10 cellular contexts compared by ENCODE assay signal in the genomic region with DNA sequence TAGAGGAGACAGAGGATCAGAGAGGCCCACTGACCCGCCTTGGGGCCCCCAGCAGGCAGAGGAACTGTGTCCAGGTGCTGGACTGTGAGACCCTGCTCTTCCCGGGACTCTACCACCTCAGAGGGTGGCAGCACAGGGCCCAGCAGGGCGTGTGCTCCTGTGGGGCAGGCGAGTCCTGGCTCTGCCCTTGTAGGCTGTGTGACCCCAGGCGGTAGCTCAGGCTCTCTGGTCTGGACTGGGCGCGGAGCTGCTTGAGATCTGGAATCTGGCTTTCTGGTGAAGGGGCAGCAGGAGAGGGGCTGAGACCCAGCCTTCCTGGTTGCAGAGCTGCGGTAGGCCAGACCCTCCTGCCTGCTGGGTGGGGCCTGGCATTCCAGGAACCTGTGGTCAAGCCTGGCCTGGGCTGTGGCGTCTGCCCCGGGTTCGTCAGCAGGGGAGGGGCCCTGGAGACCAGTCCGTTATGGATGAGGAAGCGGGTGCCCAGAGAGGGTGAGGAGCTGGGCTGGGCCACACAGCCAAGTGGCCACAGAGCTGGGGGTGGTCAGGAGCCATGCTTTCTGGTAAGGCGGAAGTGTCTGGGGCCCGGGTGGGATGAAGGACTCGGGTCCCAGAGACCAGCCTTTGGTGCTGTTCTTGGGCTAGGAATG. TPM values are rescaled to one million over a fixed set of nuclear protein-coding genes. Genes with fewer than 3 reads are reported as not detected.
DNase-seq lines count a peak whose midpoint lies in the region; ATAC-seq and TF ChIP-seq lines count a peak whose summit lies in the region.
"Had no signal": no experiment of that assay in that cellular context is flagged by ENCODE, and none has a peak within 500 bp of the region (broad histone marks: within the 10 kb centered on the region; RNA-seq: fewer than 3 reads in every experiment).

No MANE protein-coding gene starts in this region.

- no peak overlapping the region for H3K4me3 ChIP-seq in sigmoid colon

- no peaks in the 10 kb centered on the region for H3K36me3 Mint-ChIP-seq in mesothelial cell of epicardium
- H3K36me3 Mint-ChIP-seq in stimulated activated naive B cell treated with anti-CD40 and anti-IgM and Interleukin-4, amounts not matched to agents 10 μg/mL and 1 μg/mL and 100 μg/mL, for 72 hours = no peaks in the 10 kb centered on the region
- H3K36me3 Mint-ChIP-seq: naive B cell had no signal

- DNase-seq in Daoy (ENCODE audit: low read depth) (peak; percentile 55), left cardiac atrium (peak; percentile 81), sigmoid colon (peak; percentile 87), mesothelial cell of epicardium (ENCODE audit: low spot score in 2 of 2, unreplicated experiment in 2 of 2) (no peak), NCI-H748 (lab: John Stamatoyannopoulos, UW; ENCODE audit: unreplicated experiment) (no peak), OCI-M1 (lab: John Stamatoyannopoulos, UW) (no peak)
- no peak for DNase-seq in stimulated activated naive B cell treated with anti-CD40 and anti-IgM and Interleukin-4, amounts not matched to agents 10 μg/mL and 1 μg/mL and 100 μg/mL, for 72 hours
- DNase-seq: activated naive CD4-positive, alpha-beta T cell treated with anti-CD3 and anti-CD28 coated beads for 36 hours; naive B cell had no signal

- H3K4me1 Mint-ChIP-seq in mesothelial cell of epicardium = peaks cover 39% of the 10 kb centered on the region
- peaks cover 18 to 19% of the 10 kb centered on the region in 2 donors for H3K4me1 Mint-ChIP-seq in stimulated activated naive B cell treated with anti-CD40 and anti-IgM and Interleukin-4, amounts not matched to agents 10 μg/mL and 1 μg/mL and 100 μg/mL, for 72 hours

- H3K9me3 ChIP-seq in sigmoid colon = no peaks in the 10 kb centered on the region

- TF ChIP-seq CTCF in VCaP (conservative IDR thresholded peaks at IDR 0.05) (no peak), sigmoid colon (IDR thresholded peaks at IDR 0.05) (no peak), mesothelial cell of epicardium (IDR thresholded peaks at IDR 0.05; ENCODE audit: unreplicated experiment) (no peak)

- no peak for TF ChIP-seq EP300 in sigmoid colon (IDR thresholded peaks at IDR 0.05)

- no peaks in the 10 kb centered on the region for H3K36me3 ChIP-seq in sigmoid colon

- ATAC-seq in left cardiac atrium = peak in 1 of 2 donors; percentile 34
- no peak for ATAC-seq in stimulated activated naive B cell treated with anti-CD40 and anti-IgM and Interleukin-4, amounts not matched to agents 10 μg/mL and 1 μg/mL and 100 μg/mL, for 72 hours (replicated peaks)

- no peak for TF ChIP-seq POLR2A in sigmoid colon (IDR thresholded peaks at IDR 0.05)

- H3K9me3 Mint-ChIP-seq in mesothelial cell of epicardium = no peaks in the 10 kb centered on the region
- H3K9me3 Mint-ChIP-seq in stimulated activated naive B cell treated with anti-CD40 and anti-IgM and Interleukin-4, amounts not matched to agents 10 μg/mL and 1 μg/mL and 100 μg/mL, for 72 hours = no peaks in the 10 kb centered on the region
- H3K9me3 Mint-ChIP-seq: activated naive CD4-positive, alpha-beta T cell treated with anti-CD3 and anti-CD28 coated beads for 36 hours; naive B cell had no signal

- 57 to 75% methylated on average over 16 of the region's 16 CpGs for WGBS in sigmoid colon, 2 donors

- H3K4me1 ChIP-seq in sigmoid colon = peaks cover 0 to 90% (median 88%) of the 10 kb centered on the region in 4 donors

- no peaks in the 10 kb centered on the region for H3K27me3 ChIP-seq in sigmoid colon

- H3K27ac ChIP-seq in VCaP = peak overlapping the region; percentile 47; the same call in 1 of the 2 replicates
- peak overlapping the region; percentile 32 to 93 (median 86) for H3K27ac ChIP-seq in sigmoid colon

- no peaks in the 10 kb centered on the region for H3K27me3 Mint-ChIP-seq in mesothelial cell of epicardium (ENCODE audit: low read depth)
- H3K27me3 Mint-ChIP-seq in stimulated activated naive B cell treated with anti-CD40 and anti-IgM and Interleukin-4, amounts not matched to agents 10 μg/mL and 1 μg/mL and 100 μg/mL, for 72 hours = peaks cover 5 to 32% of the 10 kb centered on the region in 2 donors

- H3K4me3 Mint-ChIP-seq in mesothelial cell of epicardium = no peak overlapping the region
- H3K4me3 Mint-ChIP-seq in stimulated activated naive B cell treated with anti-CD40 and anti-IgM and Interleukin-4, amounts not matched to agents 10 μg/mL and 1 μg/mL and 100 μg/mL, for 72 hours = no peak overlapping the region
- H3K4me3 Mint-ChIP-seq: activated naive CD4-positive, alpha-beta T cell treated with anti-CD3 and anti-CD28 coated beads for 36 hours; naive B cell had no signal

- intact Hi-C loops in left cardiac atrium (cut with DNase I) (no loop called here), sigmoid colon (cut with DNase I) (no loop called here)

- no peak overlapping the region for H3K27ac Mint-ChIP-seq in mesothelial cell of epicardium
- H3K27ac Mint-ChIP-seq in stimulated activated naive B cell treated with anti-CD40 and anti-IgM and Interleukin-4, amounts not matched to agents 10 μg/mL and 1 μg/mL and 100 μg/mL, for 72 hours = no peak overlapping the region
- H3K27ac Mint-ChIP-seq: activated naive CD4-positive, alpha-beta T cell treated with anti-CD3 and anti-CD28 coated beads for 36 hours had no signal

RNA-seq across cellular contexts. Expression of a gene that starts 46.5 kb away (rescaled TPM):
- 14.1 and 14.9 TPM in 2 replicates for total RNA-seq in Daoy (2014; rRNA removed; shearing (Covaris generic))
- total RNA-seq in left cardiac atrium = 10 to 100 TPM; 41.6 to 67.7 TPM
- total RNA-seq in sigmoid colon = 10 to 100 TPM; 26.7 to 49.0 (median 31.4) TPM
- 10 to 100 TPM; 27.6 to 50.8 (median 38.4) TPM for polyA plus RNA-seq in sigmoid colon
- total RNA-seq in mesothelial cell of epicardium = 43.7 to 46.0 TPM (median 45.0 TPM) in 3 replicates

Comparison
In these comparisons a context has a peak if more than half of its experiments do, and no peak if none do; other contexts are left out.
1. DNase-seq: peak in Daoy (single experiment), left cardiac atrium (single experiment) and sigmoid colon (single experiment); none in mesothelial cell of epicardium (0 of 2), stimulated activated naive B cell treated with anti-CD40 and anti-IgM and Interleukin-4, amounts not matched to agents 10 μg/mL and 1 μg/mL and 100 μg/mL, for 72 hours (single experiment), NCI-H748 (single experiment) and OCI-M1 (single experiment).